ENCODE assay signal across 25 cellular contexts in the genomic region with DNA sequence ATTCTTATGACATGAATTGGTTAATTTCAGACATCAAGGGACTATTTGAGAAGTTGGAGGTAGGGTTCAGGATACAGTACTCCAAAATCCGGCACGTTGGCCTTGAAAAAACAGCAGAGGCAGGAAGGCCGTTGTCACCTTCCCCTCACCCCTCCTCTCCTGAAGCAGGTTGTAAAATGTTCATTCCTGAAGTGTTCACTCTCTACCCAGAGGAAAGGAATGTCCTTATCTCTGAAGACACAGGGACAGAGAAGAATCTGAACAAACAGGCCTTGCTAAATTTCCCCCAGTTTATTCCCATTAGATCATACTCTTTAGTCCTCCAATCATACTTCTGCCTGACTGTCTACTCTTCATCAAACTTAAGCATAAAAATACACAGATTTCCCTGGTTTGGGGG.
A peak's percentile ranks its signal among the peaks of the same experiment; 100 is the strongest.
DNase-seq lines count a peak whose midpoint lies in the region; ATAC-seq and TF ChIP-seq lines count a peak whose summit lies in the region.
"Had no signal": no experiment of that assay in that cellular context is flagged by ENCODE, and none has a peak within 500 bp of the region (broad histone marks: within the 10 kb centered on the region; RNA-seq: fewer than 3 reads in every experiment).

No MANE protein-coding gene starts in this region.

- H3K79me1 ChIP-seq in trophoblast cell (ENCODE audit: low read length) = peaks cover 50% of the 10 kb centered on the region

- no peak overlapping the region for H3K4ac ChIP-seq in trophoblast cell (ENCODE audit: low read depth, low read length)

- no peaks in the 10 kb centered on the region for H3K9me3 Mint-ChIP-seq in immature natural killer cell
- H3K9me3 Mint-ChIP-seq: effector memory CD8-positive, alpha-beta T cell; naive thymus-derived CD8-positive, alpha-beta T cell had no signal

- no peaks in the 10 kb centered on the region for H3K9me3 ChIP-seq in BLaER1
- H3K9me3 ChIP-seq in RWPE2 (ENCODE audit: severe bottlenecking) = no peaks in the 10 kb centered on the region
- no peaks in the 10 kb centered on the region for H3K9me3 ChIP-seq in trophoblast cell (ENCODE audit: insufficient read depth, low read depth, low read length)
- H3K9me3 ChIP-seq: heart left ventricle had no signal

- H3K27ac ChIP-seq in BLaER1 = peak overlapping the region; percentile 97; the same call in 1 of the 2 replicates
- H3K27ac ChIP-seq in RWPE2 (ENCODE audit: poor library complexity, severe bottlenecking) = peak overlapping the region; percentile 99
- H3K27ac ChIP-seq in trophoblast cell (ENCODE audit: low read depth, low read length) = peak overlapping the region; percentile 86
- H3K27ac ChIP-seq: GM23248, heart left ventricle, skin epidermis had no signal

- no CpG with 5 or more reads among the region's 3 CpGs for WGBS in trophoblast cell (ENCODE audit: extremely low coverage, insufficient coverage, insufficient read length)

- H3K4me3 Mint-ChIP-seq in immature natural killer cell = no peak overlapping the region
- H3K4me3 Mint-ChIP-seq: effector memory CD8-positive, alpha-beta T cell; naive thymus-derived CD8-positive, alpha-beta T cell had no signal

- H3K27me3 ChIP-seq in BLaER1 = no peaks in the 10 kb centered on the region
- H3K27me3 ChIP-seq in RWPE2 (ENCODE audit: insufficient read depth, poor library complexity, severe bottlenecking) = no peaks in the 10 kb centered on the region
- no peaks in the 10 kb centered on the region for H3K27me3 ChIP-seq in trophoblast cell (ENCODE audit: insufficient read depth, low read length)
- H3K27me3 ChIP-seq: heart left ventricle had no signal

- H3K36me3 ChIP-seq in BLaER1 (no peaks in the 10 kb centered on the region), RWPE2 (ENCODE audit: low read depth) (no peaks in the 10 kb centered on the region), trophoblast cell (ENCODE audit: control insufficient read depth in 1 of 2, insufficient read depth in 2 of 2, low read length in 2 of 2) (no peaks in the 10 kb centered on the region)
- H3K36me3 ChIP-seq: heart left ventricle had no signal

- peaks cover 0 to 1% (median 0%) of the 10 kb centered on the region in 3 donors for H3K27me3 Mint-ChIP-seq in immature natural killer cell (ENCODE audit: low read depth in 3 of 3)
- H3K27me3 Mint-ChIP-seq: effector memory CD8-positive, alpha-beta T cell; naive thymus-derived CD8-positive, alpha-beta T cell had no signal

- no peak for DNase-seq in RWPE2 (ENCODE audit: low spot score)
- DNase-seq in fibroblast of villous mesenchyme (ENCODE audit: low read depth) = peak; percentile 27
- DNase-seq in trophoblast cell = peak; percentile 64 to 92
- no peak for DNase-seq in HT-29 (ENCODE audit: low spot score)
- DNase-seq in immature natural killer cell = no peak
- DNase-seq: activated CD8-positive, alpha-beta memory T cell treated with anti-CD3 and anti-CD28 coated beads, Interleukin-2, amount 50 U/mL, for 48 hours; activated gamma-delta T cell treated with Interleukin-2 at 50 U/mL for 16 hours; amygdala; COR-L47; effector memory CD8-positive, alpha-beta T cell; GDM1; GM23248; heart left ventricle; naive thymus-derived CD8-positive, alpha-beta T cell; NCI-H1417 treated with DMSO at 0.1 percent for 48 hours; NCI-H69; posterior cingulate gyrus; Right ventricle myocardium superior; stimulated activated CD4-positive, alpha-beta T cell treated with anti-CD3 and anti-CD28 coated beads, Interleukin-4, amount 100 ng/mL, for 24 hours had no signal

- H4K20me1 ChIP-seq in BLaER1 = no peaks in the 10 kb centered on the region

- H2BK120ac ChIP-seq in trophoblast cell (ENCODE audit: insufficient read depth, low read length, poor library complexity) = no peak overlapping the region

- H3K4me1 ChIP-seq in BLaER1 = peaks cover 60% of the 10 kb centered on the region
- peaks cover 36% of the 10 kb centered on the region for H3K4me1 ChIP-seq in RWPE2 (ENCODE audit: insufficient read depth, poor library complexity, severe bottlenecking)
- H3K4me1 ChIP-seq in trophoblast cell (ENCODE audit: control insufficient read depth in 1 of 2, insufficient read depth in 2 of 2, low read length in 2 of 2) = peaks cover 46 to 57% of the 10 kb centered on the region in 2 experiments

- H2BK5ac ChIP-seq in trophoblast cell (ENCODE audit: low read depth, low read length, poor library complexity) = no peak overlapping the region

- ATAC-seq in RWPE2 (ENCODE audit: low read depth) (0 out of 3 replicates have a peak, but pooled peaks have one; percentile 2), HG02970 (IDR thresholded peaks at IDR 0.05; ENCODE audit: low FRiP score, unreplicated experiment) (no peak), SK-N-SH treated with all-trans-retinoic acid at 6 μM for 48 hours (no peak)
- ATAC-seq: effector memory CD8-positive, alpha-beta T cell; heart left ventricle; HepG2; naive thymus-derived CD8-positive, alpha-beta T cell had no signal

- H3K9ac ChIP-seq in BLaER1 (no peak overlapping the region), trophoblast cell (ENCODE audit: low read length) (no peak overlapping the region)
- H3K9ac ChIP-seq: GM23248 had no signal

- H3K79me2 ChIP-seq in trophoblast cell (ENCODE audit: control insufficient read depth, insufficient read depth, low read length, poor library complexity) = peaks cover 6% of the 10 kb centered on the region

- H2AFZ ChIP-seq in trophoblast cell (ENCODE audit: insufficient read depth, low read length, poor library complexity) = no peak overlapping the region
- H2AFZ ChIP-seq: GM23248 had no signal

- H4K8ac ChIP-seq in trophoblast cell (ENCODE audit: low read depth, low read length) = no peak overlapping the region

- no peak overlapping the region for H4K12ac ChIP-seq in trophoblast cell (ENCODE audit: low read depth, low read length)

- H3K4me3 ChIP-seq in BLaER1 = no peak overlapping the region
- H3K4me3 ChIP-seq in RWPE2 (ENCODE audit: severe bottlenecking) = no peak overlapping the region
- H3K4me3 ChIP-seq in fibroblast of villous mesenchyme (ENCODE audit: low read depth, low read length) = no peak overlapping the region
- H3K4me3 ChIP-seq in trophoblast cell (ENCODE audit: low read depth, low read length) = no peak overlapping the region
- H3K4me3 ChIP-seq: GM23248, heart left ventricle, lung, skin epidermis had no signal

- TF ChIP-seq CTCF in RWPE2 (IDR thresholded peaks at IDR 0.05; ENCODE audit: poor library complexity, severe bottlenecking) = no peak
- no peak for TF ChIP-seq CTCF in fibroblast of villous mesenchyme (IDR thresholded peaks at IDR 0.05; ENCODE audit: insufficient read depth, low read depth, low read length)

- H2BK12ac ChIP-seq in trophoblast cell (ENCODE audit: low read length) = no peak overlapping the region

- peak overlapping the region in 1 of 6 donors; percentile 26 for H3K27ac Mint-ChIP-seq in immature natural killer cell

- peak overlapping the region; percentile 86 for H3K4me2 ChIP-seq in BLaER1
- H3K4me2 ChIP-seq in trophoblast cell (ENCODE audit: low read length) = no peak overlapping the region

- no peak overlapping the region for H3K23ac ChIP-seq in trophoblast cell (ENCODE audit: low read length)

- peaks cover 34 to 37% of the 10 kb centered on the region in 2 donors for H3K4me1 Mint-ChIP-seq in immature natural killer cell

- H3K18ac ChIP-seq in trophoblast cell (ENCODE audit: low read length) = no peak overlapping the region

- H3K36me3 Mint-ChIP-seq in immature natural killer cell = peaks cover 0 to 8% (median 7%) of the 10 kb centered on the region in 3 donors

- H3K14ac ChIP-seq in trophoblast cell (ENCODE audit: low read length) = no peak overlapping the region

- no peak overlapping the region for H2AK5ac ChIP-seq in trophoblast cell (ENCODE audit: low read length)

- peak overlapping the region; percentile 99 for H4K91ac ChIP-seq in trophoblast cell (ENCODE audit: low read depth, low read length)

TF ChIP-seq in SK-N-SH treated with all-trans-retinoic acid at 6 μM for 48 hours, 23 proteins besides CTCF, POLR2A, EP300 and RAD21:
- TF ChIP-seq RARB (CRISPR knock-in tag; IDR thresholded peaks at IDR 0.05) = no peak
- TF ChIP-seq TCF4 (CRISPR knock-in tag; IDR thresholded peaks at IDR 0.05; ENCODE audit: borderline replicate concordance) = no peak
- no peak for TF ChIP-seq ZNF70 (CRISPR knock-in tag; IDR thresholded peaks at IDR 0.05)
- TF ChIP-seq, protein P1, sequence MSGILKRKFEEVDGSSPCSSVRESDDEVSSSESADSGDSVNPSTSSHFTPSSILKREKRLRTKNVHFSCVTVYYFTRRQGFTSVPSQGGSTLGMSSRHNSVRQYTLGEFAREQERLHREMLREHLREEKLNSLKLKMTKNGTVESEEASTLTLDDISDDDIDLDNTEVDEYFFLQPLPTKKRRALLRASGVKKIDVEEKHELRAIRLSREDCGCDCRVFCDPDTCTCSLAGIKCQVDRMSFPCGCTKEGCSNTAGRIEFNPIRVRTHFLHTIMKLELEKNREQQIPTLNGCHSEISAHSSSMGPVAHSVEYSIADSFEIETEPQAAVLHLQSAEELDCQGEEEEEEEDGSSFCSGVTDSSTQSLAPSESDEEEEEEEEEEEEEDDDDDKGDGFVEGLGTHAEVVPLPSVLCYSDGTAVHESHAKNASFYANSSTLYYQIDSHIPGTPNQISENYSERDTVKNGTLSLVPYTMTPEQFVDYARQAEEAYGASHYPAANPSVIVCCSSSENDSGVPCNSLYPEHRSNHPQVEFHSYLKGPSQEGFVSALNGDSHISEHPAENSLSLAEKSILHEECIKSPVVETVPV (CRISPR knock-in tag; IDR thresholded peaks at IDR 0.05) = no peak
- TF ChIP-seq CSDC2 (CRISPR knock-in tag; IDR thresholded peaks at IDR 0.05) = no peak
- TF ChIP-seq ZFP3 (CRISPR knock-in tag; IDR thresholded peaks at IDR 0.05) = no peak
- TF ChIP-seq ISL1 (CRISPR knock-in tag; IDR thresholded peaks at IDR 0.05) = no peak
- TF ChIP-seq, protein P2, sequence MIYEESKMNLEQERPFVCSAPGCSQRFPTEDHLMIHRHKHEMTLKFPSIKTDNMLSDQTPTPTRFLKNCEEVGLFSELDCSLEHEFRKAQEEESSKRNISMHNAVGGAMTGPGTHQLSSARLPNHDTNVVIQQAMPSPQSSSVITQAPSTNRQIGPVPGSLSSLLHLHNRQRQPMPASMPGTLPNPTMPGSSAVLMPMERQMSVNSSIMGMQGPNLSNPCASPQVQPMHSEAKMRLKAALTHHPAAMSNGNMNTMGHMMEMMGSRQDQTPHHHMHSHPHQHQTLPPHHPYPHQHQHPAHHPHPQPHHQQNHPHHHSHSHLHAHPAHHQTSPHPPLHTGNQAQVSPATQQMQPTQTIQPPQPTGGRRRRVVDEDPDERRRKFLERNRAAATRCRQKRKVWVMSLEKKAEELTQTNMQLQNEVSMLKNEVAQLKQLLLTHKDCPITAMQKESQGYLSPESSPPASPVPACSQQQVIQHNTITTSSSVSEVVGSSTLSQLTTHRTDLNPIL (CRISPR knock-in tag; IDR thresholded peaks at IDR 0.05; ENCODE audit: low read depth) = no peak
- TF ChIP-seq OSR1 (CRISPR knock-in tag; IDR thresholded peaks at IDR 0.05) = no peak
- TF ChIP-seq ARNTL (CRISPR knock-in tag; IDR thresholded peaks at IDR 0.05; ENCODE audit: borderline replicate concordance, low read depth) = no peak
- no peak for TF ChIP-seq ZFP30 (CRISPR knock-in tag; IDR thresholded peaks at IDR 0.05)

Comparison
In these comparisons a context has a peak if more than half of its experiments do, and no peak if none do; other contexts are left out.
1. DNase-seq: peak in fibroblast of villous mesenchyme (single experiment) and trophoblast cell (2 of 2); none in RWPE2 (single experiment), HT-29 (single experiment) and immature natural killer cell (0 of 3).
2. Peak in every context shown above with its lines, with median percentiles within 50 percentile points of each other: H3K27ac ChIP-seq.